15 cellular contexts compared by ENCODE assay signal in genomic region chr1:115411388-115412063, GRCh38.
DNase-seq lines count a peak whose midpoint lies in the region; ATAC-seq and TF ChIP-seq lines count a peak whose summit lies in the region.
"Had no signal": no experiment of that assay in that cellular context is flagged by ENCODE, and none has a peak within 500 bp of the region (broad histone marks: within the 10 kb centered on the region; RNA-seq: fewer than 3 reads in every experiment).

No MANE protein-coding gene starts in this region.

- H3K27ac ChIP-seq in right cardiac atrium (ENCODE audit: low read length) = peak overlapping the region; percentile 67

- peaks cover 15% of the 10 kb centered on the region for H3K9me3 Mint-ChIP-seq in HFFc6

- peak; percentile 51 to 73 for ATAC-seq in right cardiac atrium
- ATAC-seq in GM21619 (IDR thresholded peaks at IDR 0.05; ENCODE audit: unreplicated experiment) = no peak

- WGBS in right cardiac atrium = 47% methylated on average over 1 of the region's 1 CpG

- H3K4me3 ChIP-seq in astrocyte of the cerebellum (ENCODE audit: low read depth, low read length) = no peak overlapping the region
- H3K4me3 ChIP-seq in right cardiac atrium (ENCODE audit: low read length) = no peak overlapping the region

- intact Hi-C loops in right cardiac atrium (cut with DNase I) = no loop called here

- H3K27me3 Mint-ChIP-seq in HFFc6 (ENCODE audit: insufficient read depth) = peaks cover 4% of the 10 kb centered on the region

- DNase-seq in AG20443 (ENCODE audit: low spot score) (peak; percentile 58), HFFc6 (peak; percentile 86), astrocyte of the cerebellum (ENCODE audit: low read depth) (peak; percentile 52), right cardiac atrium (peak in 1 of 3 donors; percentile 53), NCI-H510A (lab: John Stamatoyannopoulos, UW) (no peak), HT-29 (ENCODE audit: low spot score) (no peak)
- no peak for DNase-seq in activated effector memory CD4-positive, alpha-beta T cell treated with Interleukin-2 at 50 U/mL for 16 hours
- DNase-seq: activated CD4-positive, alpha-beta T cell treated with anti-CD3 and anti-CD28 coated beads, Interleukin-2, amount 50 U/mL, for 48 hours; DMS153; glutamatergic neuron; H7; NCI-H1694; stimulated activated naive CD4-positive, alpha-beta T cell had no signal

- H3K4me1 ChIP-seq in right cardiac atrium (ENCODE audit: control insufficient read depth, insufficient read depth, low read length) = peaks cover 4% of the 10 kb centered on the region

- in situ Hi-C loops in astrocyte of the cerebellum (cut with HindIII; ENCODE audit: low sequenced_read_pairs) = no loop called here

- H3K9me3 ChIP-seq in right cardiac atrium (ENCODE audit: control insufficient read depth, low read length) = no peaks in the 10 kb centered on the region

- peaks cover 34% of the 10 kb centered on the region for H3K4me1 Mint-ChIP-seq in HFFc6 (ENCODE audit: low read depth)
- H3K4me1 Mint-ChIP-seq: brain had no signal

- TF ChIP-seq CTCF in HFFc6 (IDR thresholded peaks at IDR 0.05) (no peak), astrocyte of the cerebellum (IDR thresholded peaks at IDR 0.05; ENCODE audit: low read depth, low read length, missing control alignments) (no peak)

- H3K4me3 Mint-ChIP-seq in HFFc6 = no peak overlapping the region
- H3K4me3 Mint-ChIP-seq: brain had no signal

- H3K36me3 Mint-ChIP-seq in HFFc6 (ENCODE audit: low read depth) = peaks cover 12% of the 10 kb centered on the region
- H3K36me3 Mint-ChIP-seq: brain had no signal

- peak overlapping the region; percentile 66 for H3K27ac Mint-ChIP-seq in HFFc6
- H3K27ac Mint-ChIP-seq: brain had no signal

- H3K27me3 ChIP-seq in right cardiac atrium (ENCODE audit: control insufficient read depth, insufficient read depth) = no peaks in the 10 kb centered on the region

Comparison
In these comparisons a context has a peak if more than half of its experiments do, and no peak if none do; other contexts are left out.
1. DNase-seq: peak in AG20443 (single experiment), HFFc6 (single experiment) and astrocyte of the cerebellum (single experiment); none in activated effector memory CD4-positive, alpha-beta T cell treated with Interleukin-2 at 50 U/mL for 16 hours (single experiment), NCI-H510A (single experiment) and HT-29 (single experiment).